8 cellular contexts compared by ENCODE assay signal in the genomic region with DNA sequence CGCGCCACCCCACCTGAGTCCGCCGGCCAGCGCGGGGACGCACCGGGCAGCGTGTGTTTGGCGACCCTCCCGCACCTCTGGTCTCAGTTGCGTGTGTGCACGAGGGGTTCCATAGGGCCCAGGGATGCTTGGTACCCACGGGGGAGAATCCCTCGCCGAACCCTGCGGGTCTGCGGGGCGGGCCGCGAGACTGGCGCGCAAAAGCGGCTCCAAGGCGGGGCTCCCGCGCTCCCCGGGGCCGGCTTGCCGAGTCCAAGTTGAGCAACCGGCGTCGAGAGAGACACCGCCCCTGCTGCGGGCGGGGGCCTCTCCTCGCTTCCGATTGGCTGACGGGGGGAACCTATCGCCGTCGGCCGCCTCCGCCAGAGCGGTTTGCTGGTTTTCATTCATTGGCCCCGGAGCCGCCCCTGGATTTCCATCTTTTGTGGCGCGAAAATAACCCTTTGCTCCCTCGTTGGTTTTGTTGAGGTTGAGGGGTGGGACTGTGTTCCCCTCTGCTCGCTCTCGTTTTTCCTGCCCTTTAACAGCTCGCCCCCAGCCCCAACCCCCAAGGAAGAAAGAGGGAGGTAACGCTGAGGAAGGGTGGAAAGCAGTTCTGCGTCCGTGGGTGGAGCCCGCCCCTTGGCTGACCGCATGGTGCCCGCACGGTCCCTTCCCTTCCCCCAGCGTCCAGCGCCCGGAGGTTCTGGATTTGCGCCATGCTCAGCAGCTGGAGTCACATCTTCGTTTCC. TPM values are rescaled to one million over a fixed set of nuclear protein-coding genes. Genes with fewer than 3 reads are reported as not detected.
A peak's percentile ranks its signal among the peaks of the same experiment; 100 is the strongest.
DNase-seq lines count a peak whose midpoint lies in the region; ATAC-seq and TF ChIP-seq lines count a peak whose summit lies in the region.

No MANE protein-coding gene starts in this region.

- H3K4me3 ChIP-seq in fibroblast of the aortic adventitia (ENCODE audit: low read depth, low read length), result peak overlapping the region; percentile 84

- no peak for TF ChIP-seq CTCF in fibroblast of the aortic adventitia (IDR thresholded peaks at IDR 0.05; ENCODE audit: insufficient read depth, low read length)

- ATAC-seq in GM21367 (IDR thresholded peaks at IDR 0.05; ENCODE audit: unreplicated experiment) (peak; percentile 66), HG03571 (IDR thresholded peaks at IDR 0.05; ENCODE audit: unreplicated experiment) (peak; percentile 64)

- DNase-seq in DMS79 (lab: John Stamatoyannopoulos, UW), result peak; percentile 95
- DNase-seq in NCI-H69 (lab: John Stamatoyannopoulos, UW), result peak; percentile 100
- peak; percentile 81 for DNase-seq in activated CD8-positive, alpha-beta memory T cell treated with anti-CD3 and anti-CD28 coated beads for 24 hours
- peak; percentile 91 for DNase-seq in fibroblast of the aortic adventitia (ENCODE audit: low read depth)
- DNase-seq in non-pigmented ciliary epithelial cell (ENCODE audit: low read depth), result peak; percentile 76
- no peak for DNase-seq in globus pallidus (ENCODE audit: low spot score)

RNA-seq across cellular contexts. Expression of a gene that starts 4.0 kb away (rescaled TPM):
- total RNA-seq in fibroblast of the aortic adventitia (ENCODE audit: low replicate concordance), result 2.9 and 116 TPM in 2 replicates

RNA-seq across cellular contexts. Expression of a gene that starts 57.5 kb away (rescaled TPM):
- 34.8 and 48.0 TPM in 2 replicates for total RNA-seq in fibroblast of the aortic adventitia (ENCODE audit: low replicate concordance)
